ENCODE assay signal across 15 cellular contexts in genomic region chr4:135120190-135120589, GRCh38.
"Had no signal": no experiment of that assay in that cellular context is flagged by ENCODE, and none has a peak within 500 bp of the region (broad histone marks: within the 10 kb centered on the region; RNA-seq: fewer than 3 reads in every experiment).

No MANE protein-coding gene starts in this region.

- H3K27ac ChIP-seq: heart right ventricle, left ventricle myocardium inferior, pancreas, testis had no signal

- H3K4me1 ChIP-seq: heart right ventricle, left ventricle myocardium inferior, pancreas, testis had no signal

- H3K36me3 ChIP-seq: heart right ventricle, left ventricle myocardium inferior, pancreas had no signal

- H3K9me3 ChIP-seq: heart right ventricle, left ventricle myocardium inferior, pancreas, testis had no signal

- DNase-seq: activated CD4-positive, alpha-beta memory T cell treated with anti-CD3 and anti-CD28 coated beads for 36 hours; activated gamma-delta T cell treated with Interleukin-2 at 50 U/mL for 16 hours; activated naive CD8-positive, alpha-beta T cell treated with anti-CD3 and anti-CD28 coated beads, Interleukin-2, amount 10 ng/mL, durations not matched to agents 7 days and 5 days; activated T-cell treated with anti-CD3 and anti-CD28 coated beads, Interleukin-2, amount 50 U/mL, for 48 hours; dermis blood vessel endothelial cell; foreskin melanocyte; heart right ventricle; left ventricle myocardium inferior; mesendoderm; pancreas; stimulated activated CD4-positive, alpha-beta T cell treated with anti-CD3 and anti-CD28 coated beads, Interleukin-4, amount 100 ng/mL, for 1 hour; stimulated activated CD8-positive, alpha-beta memory T cell treated with anti-CD3 and anti-CD28 coated beads, Interleukin-4, amount 100 ng/mL, for 48 hours; T-cell; T1000; testis had no signal

- ATAC-seq: heart right ventricle, pancreas, T-cell had no signal

- H3K27me3 ChIP-seq: heart right ventricle, pancreas, testis had no signal

- H3K4me3 ChIP-seq: heart right ventricle, left ventricle myocardium inferior, pancreas, testis had no signal
